In the genomic region with DNA sequence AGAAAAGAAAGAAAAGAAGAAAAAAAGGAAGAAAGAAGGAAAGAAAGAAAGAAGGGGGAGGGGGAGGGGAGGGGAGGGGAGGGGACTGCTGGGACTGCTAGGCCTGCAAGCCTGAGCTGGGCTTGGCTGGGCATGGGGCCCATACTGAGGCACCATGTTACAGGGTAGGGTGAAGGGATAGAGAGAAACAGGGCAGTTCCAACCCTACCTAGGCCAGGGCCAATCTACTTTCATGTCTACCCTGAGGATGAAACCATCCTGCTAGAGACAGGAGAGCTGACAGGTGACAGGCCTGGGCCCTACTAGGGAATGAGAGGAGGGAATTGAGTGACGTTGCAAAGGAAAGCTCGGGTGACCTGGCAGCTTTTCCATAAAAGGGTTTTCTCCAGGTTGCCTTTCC, we compare ENCODE assay signal across 1 cellular context.
TF ChIP-seq lines count a peak whose summit lies in the region.

No MANE protein-coding gene starts in this region.

TF ChIP-seq in WTC11, 78 proteins besides CTCF, POLR2A, EP300 and RAD21 (continued from another document):
- TF ChIP-seq ARID4B (CRISPR knock-in tag; IDR thresholded peaks at IDR 0.05; ENCODE audit: borderline replicate concordance) = no peak
- TF ChIP-seq ETV6 (CRISPR knock-in tag; IDR thresholded peaks at IDR 0.05) = no peak
- TF ChIP-seq, protein P1, sequence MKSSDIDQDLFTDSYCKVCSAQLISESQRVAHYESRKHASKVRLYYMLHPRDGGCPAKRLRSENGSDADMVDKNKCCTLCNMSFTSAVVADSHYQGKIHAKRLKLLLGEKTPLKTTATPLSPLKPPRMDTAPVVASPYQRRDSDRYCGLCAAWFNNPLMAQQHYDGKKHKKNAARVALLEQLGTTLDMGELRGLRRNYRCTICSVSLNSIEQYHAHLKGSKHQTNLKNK (CRISPR knock-in tag; IDR thresholded peaks at IDR 0.05) = no peak
- TF ChIP-seq ATF3 (CRISPR knock-in tag; conservative IDR thresholded peaks at IDR 0.05) = no peak
- no peak for TF ChIP-seq NFATC4 (CRISPR knock-in tag; IDR thresholded peaks at IDR 0.05)
